In genomic region chr15:67254238-67255175, GRCh38 we compare ENCODE assay signal across 8 cellular contexts. TPM values are rescaled to one million over a fixed set of nuclear protein-coding genes. Genes with fewer than 3 reads are reported as not detected.
DNase-seq lines count a peak whose midpoint lies in the region; ATAC-seq and TF ChIP-seq lines count a peak whose summit lies in the region.

AAGAB (minus strand) TSS chr15:67254661; CDS start chr15:67254631, 30 bp downstream.
IQCH (plus strand) TSS chr15:67254786; CDS start chr15:67254897, 111 bp downstream.

- DNase-seq in Daoy (ENCODE audit: low read depth), result peak; percentile 99
- peak; percentile 97 for DNase-seq in GM23338 (ENCODE audit: low spot score)
- peak; percentile 89 to 93 for DNase-seq in Kasumi-1 (lab: John Stamatoyannopoulos, UW)
- peak; percentile 98 for DNase-seq in RKO (ENCODE audit: low spot score)
- DNase-seq in fibroblast of mammary gland (ENCODE audit: low read depth), result peak; percentile 97
- DNase-seq in naive thymus-derived CD4-positive, alpha-beta T cell, result peak; percentile 81 to 98 (median 91)

- H3K9me3 ChIP-seq in naive thymus-derived CD4-positive, alpha-beta T cell (ENCODE audit: control insufficient read depth in 2 of 3, low read length in 3 of 3), result no peaks in the 10 kb centered on the region

- H3K4me3 ChIP-seq in GM23338 (peak within 1 kb of the TSS; percentile 96), fibroblast of mammary gland (ENCODE audit: control insufficient read depth, low read depth, low read length) (peak within 1 kb of the TSS; percentile 99)
- peak within 1 kb of the TSS; percentile 69 for H3K4me3 ChIP-seq in naive thymus-derived CD4-positive, alpha-beta T cell (ENCODE audit: low read length)

- peak within 1 kb of the TSS; percentile 100 for H3K4me3 Mint-ChIP-seq in GM23338
- peak within 1 kb of the TSS; percentile 98 for H3K4me3 Mint-ChIP-seq in activated T-helper 17 cell treated with anti-CD3 and anti-CD28 coated beads, Interleukin-2, amount 50 U/mL, for 72 hours
- H3K4me3 Mint-ChIP-seq in naive thymus-derived CD4-positive, alpha-beta T cell, result peak within 1 kb of the TSS; percentile 87 to 100 (median 96)
- peak within 1 kb of the TSS; percentile 95 for H3K4me3 Mint-ChIP-seq in stimulated activated memory B cell treated with anti-CD40 and anti-IgM and Interleukin-4, amounts not matched to agents 10 μg/mL and 1 μg/mL and 100 μg/mL, for 72 hours

- no peaks in the 10 kb centered on the region for H3F3A ChIP-seq in GM23338 (replicated peaks; ENCODE audit: low read depth)

- peaks cover 48% of the 10 kb centered on the region for H3K79me2 ChIP-seq in GM23338 (replicated peaks; ENCODE audit: insufficient read depth)

- H3K36me3 Mint-ChIP-seq in GM23338 (ENCODE audit: low read depth), result no peaks in the 10 kb centered on the region
- peaks cover 17% of the 10 kb centered on the region for H3K36me3 Mint-ChIP-seq in activated T-helper 17 cell treated with anti-CD3 and anti-CD28 coated beads, Interleukin-2, amount 50 U/mL, for 72 hours (ENCODE audit: low read depth)
- H3K36me3 Mint-ChIP-seq in naive thymus-derived CD4-positive, alpha-beta T cell, result peaks cover 0 to 6% (median 0%) of the 10 kb centered on the region in 5 donors
- H3K36me3 Mint-ChIP-seq in stimulated activated memory B cell treated with anti-CD40 and anti-IgM and Interleukin-4, amounts not matched to agents 10 μg/mL and 1 μg/mL and 100 μg/mL, for 72 hours, result peaks cover 3% of the 10 kb centered on the region

- POLR2A ChIA-PET in naive thymus-derived CD4-positive, alpha-beta T cell (lab: Charles Lee), result interaction anchor here (0.5 to 1.2 kb wide), 6 partner anchors 12 to 1649 kb away, joined by 3 read pairs; no protein-coding TSS in a partner anchor

- peak within 1 kb of the TSS; percentile 82 for H3K27ac ChIP-seq in GM23338 (ENCODE audit: low read depth)
- peak within 1 kb of the TSS; percentile 84 for H3K27ac ChIP-seq in naive thymus-derived CD4-positive, alpha-beta T cell (ENCODE audit: low read depth, low read length)

- H3K9me3 Mint-ChIP-seq in GM23338, result no peaks in the 10 kb centered on the region
- H3K9me3 Mint-ChIP-seq in activated T-helper 17 cell treated with anti-CD3 and anti-CD28 coated beads, Interleukin-2, amount 50 U/mL, for 72 hours, result no peaks in the 10 kb centered on the region
- no peaks in the 10 kb centered on the region for H3K9me3 Mint-ChIP-seq in naive thymus-derived CD4-positive, alpha-beta T cell
- H3K9me3 Mint-ChIP-seq in stimulated activated memory B cell treated with anti-CD40 and anti-IgM and Interleukin-4, amounts not matched to agents 10 μg/mL and 1 μg/mL and 100 μg/mL, for 72 hours, result no peaks in the 10 kb centered on the region

- peaks cover 5% of the 10 kb centered on the region; the same call in 1 of the 2 replicates for H4K20me1 ChIP-seq in GM23338 (replicated peaks; ENCODE audit: insufficient read depth)

- H3K27me3 Mint-ChIP-seq in GM23338 (ENCODE audit: insufficient read depth, low read depth, poor library complexity), result peaks cover 4% of the 10 kb centered on the region
- no peaks in the 10 kb centered on the region for H3K27me3 Mint-ChIP-seq in activated T-helper 17 cell treated with anti-CD3 and anti-CD28 coated beads, Interleukin-2, amount 50 U/mL, for 72 hours
- peaks cover 0 to 25% (median 0%) of the 10 kb centered on the region in 5 donors for H3K27me3 Mint-ChIP-seq in naive thymus-derived CD4-positive, alpha-beta T cell
- no peaks in the 10 kb centered on the region for H3K27me3 Mint-ChIP-seq in stimulated activated memory B cell treated with anti-CD40 and anti-IgM and Interleukin-4, amounts not matched to agents 10 μg/mL and 1 μg/mL and 100 μg/mL, for 72 hours

- TF ChIP-seq CTCF in GM23338 (conservative IDR thresholded peaks at IDR 0.05; ENCODE audit: low read depth in 2 of 2), result no peak
- TF ChIP-seq CTCF in fibroblast of mammary gland (conservative IDR thresholded peaks at IDR 0.05; ENCODE audit: control insufficient read depth, insufficient read depth, low read depth, low read length), result no peak

- ATAC-seq in GM23338, result peak; percentile 94
- peak; percentile 93 for ATAC-seq in activated T-helper 17 cell treated with anti-CD3 and anti-CD28 coated beads, Interleukin-2, amount 50 U/mL, for 72 hours (replicated peaks)
- ATAC-seq in naive thymus-derived CD4-positive, alpha-beta T cell, result peak; percentile 99
- ATAC-seq in stimulated activated memory B cell treated with anti-CD40 and anti-IgM and Interleukin-4, amounts not matched to agents 10 μg/mL and 1 μg/mL and 100 μg/mL, for 72 hours, result peak; percentile 99

- CTCF ChIA-PET in naive thymus-derived CD4-positive, alpha-beta T cell (lab: Charles Lee), result no interaction called here

- peak within 1 kb of the TSS; percentile 95 for H2AFZ ChIP-seq in GM23338

- H3K27ac Mint-ChIP-seq in GM23338, result peak within 1 kb of the TSS; percentile 98
- H3K27ac Mint-ChIP-seq in activated T-helper 17 cell treated with anti-CD3 and anti-CD28 coated beads, Interleukin-2, amount 50 U/mL, for 72 hours, result peak within 1 kb of the TSS; percentile 99
- H3K27ac Mint-ChIP-seq in naive thymus-derived CD4-positive, alpha-beta T cell, result peak within 1 kb of the TSS; percentile 86 to 99 (median 95)
- peak within 1 kb of the TSS; percentile 92 for H3K27ac Mint-ChIP-seq in stimulated activated memory B cell treated with anti-CD40 and anti-IgM and Interleukin-4, amounts not matched to agents 10 μg/mL and 1 μg/mL and 100 μg/mL, for 72 hours

- intact Hi-C loops in naive thymus-derived CD4-positive, alpha-beta T cell (cut with micrococcal nuclease), result loop anchor here (1.0 to 10.0 kb wide), 13 partner anchors 13 to 867 kb away; partner anchors contain the start of genes RNU6-1 (in 2 of the 2), C15orf61 (in 1 of the 2), MAP2K1 (in 1 of the 2) and MAP2K5 (in 1 of the 2)

- peak within 1 kb of the TSS; percentile 94 for H3K4me2 ChIP-seq in GM23338

- no peaks in the 10 kb centered on the region for H3K36me3 ChIP-seq in GM23338 (ENCODE audit: insufficient read depth)
- peaks cover 0 to 6% (median 0%) of the 10 kb centered on the region in 3 experiments for H3K36me3 ChIP-seq in naive thymus-derived CD4-positive, alpha-beta T cell (ENCODE audit: control insufficient read depth in 2 of 3, insufficient read depth in 3 of 3, low read length in 3 of 3)

- H3K27me3 ChIP-seq in GM23338 (ENCODE audit: insufficient read depth), result no peaks in the 10 kb centered on the region
- H3K27me3 ChIP-seq in naive thymus-derived CD4-positive, alpha-beta T cell (ENCODE audit: control insufficient read depth in 2 of 2, insufficient read depth in 2 of 2, low read length in 2 of 2), result no peaks in the 10 kb centered on the region

- H3K9me2 ChIP-seq in GM23338 (ENCODE audit: insufficient read depth), result no peaks in the 10 kb centered on the region

- H3K4me1 ChIP-seq in GM23338 (ENCODE audit: insufficient read depth), result peaks cover 7% of the 10 kb centered on the region; the same call in 1 of the 2 replicates
- H3K4me1 ChIP-seq in naive thymus-derived CD4-positive, alpha-beta T cell (ENCODE audit: control insufficient read depth in 2 of 2, insufficient read depth in 2 of 2, low read length in 2 of 2), result peaks cover 4 to 13% of the 10 kb centered on the region in 2 donors

- peaks cover 8% of the 10 kb centered on the region for H3K4me1 Mint-ChIP-seq in GM23338
- H3K4me1 Mint-ChIP-seq in activated T-helper 17 cell treated with anti-CD3 and anti-CD28 coated beads, Interleukin-2, amount 50 U/mL, for 72 hours, result peaks cover 26% of the 10 kb centered on the region
- H3K4me1 Mint-ChIP-seq in naive thymus-derived CD4-positive, alpha-beta T cell, result peaks cover 25 to 52% (median 41%) of the 10 kb centered on the region in 7 donors
- H3K4me1 Mint-ChIP-seq in stimulated activated memory B cell treated with anti-CD40 and anti-IgM and Interleukin-4, amounts not matched to agents 10 μg/mL and 1 μg/mL and 100 μg/mL, for 72 hours, result peaks cover 46% of the 10 kb centered on the region

TF ChIP-seq in GM23338, 12 proteins besides CTCF, POLR2A, EP300 and RAD21 (continues in another document):
- TF ChIP-seq EZH2 (IDR thresholded peaks at IDR 0.05; ENCODE audit: low read depth, unreplicated experiment) (no peak), STAT1 (IDR thresholded peaks at IDR 0.05; ENCODE audit: unreplicated experiment) (no peak), CREB1 (CRISPR knock-in tag; IDR thresholded peaks at IDR 0.05; ENCODE audit: low read depth) (peak; percentile 58)

RNA-seq across cellular contexts. Expression of gene AAGAB, which starts in this region (rescaled TPM):
- 99.4 and 114 TPM in 2 replicates for total RNA-seq in Daoy (2014; rRNA removed; shearing (Covaris generic))
- total RNA-seq in GM23338 (2014; rRNA removed; shearing (Covaris generic)), result 42.8 and 53.3 TPM in 2 replicates
- 19.1 and 20.8 TPM in 2 replicates for polyA plus RNA-seq in GM23338 (2016; fragmentation: Nextera tagmentation; extraction: Ambion mirVana)
- total RNA-seq in activated T-helper 17 cell treated with anti-CD3 and anti-CD28 coated beads, Interleukin-2, amount 50 U/mL, for 72 hours, result 10 to 100 TPM; 32.8 to 52.0 TPM
- total RNA-seq in naive thymus-derived CD4-positive, alpha-beta T cell, result 10 to 100 TPM; 19.5 to 44.9 (median 22.3) TPM
- polyA plus RNA-seq in naive thymus-derived CD4-positive, alpha-beta T cell, result 10 to 100 TPM; 45.1 to 47.8 TPM

RNA-seq across cellular contexts. Expression of gene IQCH, which starts in this region (rescaled TPM):
- total RNA-seq in Daoy (2014; rRNA removed; shearing (Covaris generic)), result 3.2 and 10.7 TPM in 2 replicates
- 1.0 and 4.6 TPM in 2 replicates for total RNA-seq in GM23338 (2014; rRNA removed; shearing (Covaris generic))
- 1.4 and 1.7 TPM in 2 replicates for polyA plus RNA-seq in GM23338 (2016; fragmentation: Nextera tagmentation; extraction: Ambion mirVana)
- under 1 TPM; 0.77 to 0.89 TPM for total RNA-seq in activated T-helper 17 cell treated with anti-CD3 and anti-CD28 coated beads, Interleukin-2, amount 50 U/mL, for 72 hours
- total RNA-seq in naive thymus-derived CD4-positive, alpha-beta T cell, result 1 to 10 TPM in 2 of 5 experiments, under 1 TPM in 3; 0.22 to 1.9 (median 0.84) TPM
- polyA plus RNA-seq in naive thymus-derived CD4-positive, alpha-beta T cell, result 1 to 10 TPM in 1 of 2 donors, not detected in 1; 2.4 TPM

Comparison
In these comparisons a context has a peak if more than half of its experiments do, and no peak if none do; other contexts are left out.
1. Peak in every context shown above with its lines: DNase-seq, ATAC-seq, H3K4me3 ChIP-seq and H3K27ac ChIP-seq.